In genomic region chr1:199550384-199551067, GRCh38 we compare ENCODE assay signal across 12 cellular contexts.
DNase-seq lines count a peak whose midpoint lies in the region; ATAC-seq, FAIRE-seq and TF ChIP-seq lines count a peak whose summit lies in the region.
"Had no signal": no experiment of that assay in that cellular context is flagged by ENCODE, and none has a peak within 500 bp of the region (broad histone marks: within the 10 kb centered on the region; RNA-seq: fewer than 3 reads in every experiment).

No MANE protein-coding gene starts in this region.

- no peaks in the 10 kb centered on the region for H3K4me1 Mint-ChIP-seq in astrocyte (ENCODE audit: low read depth, unreplicated experiment)
- no peaks in the 10 kb centered on the region for H3K4me1 Mint-ChIP-seq in activated naive CD8-positive, alpha-beta T cell treated with anti-CD3 and anti-CD28 coated beads for 36 hours

- H3K79me2 ChIP-seq in astrocyte (ENCODE audit: insufficient read depth, low read length) = no peaks in the 10 kb centered on the region

- H4K20me1 ChIP-seq in astrocyte (ENCODE audit: insufficient read depth, low read length) = no peaks in the 10 kb centered on the region

- 60% methylated on average over 4 of the region's 4 CpGs for WGBS in right cardiac atrium

- no peaks in the 10 kb centered on the region for H3K27me3 Mint-ChIP-seq in astrocyte (ENCODE audit: low read depth, unreplicated experiment)
- peaks cover 13% of the 10 kb centered on the region for H3K27me3 Mint-ChIP-seq in activated naive CD8-positive, alpha-beta T cell treated with anti-CD3 and anti-CD28 coated beads for 36 hours

- no peak overlapping the region for H2AFZ ChIP-seq in astrocyte (ENCODE audit: low read depth, low read length)

- DNase-seq in COLO829 (ENCODE audit: low spot score) (peak; percentile 23), LHCN-M2 (ENCODE audit: low read depth) (peak; percentile 20), astrocyte (ENCODE audit: low read depth) (peak; percentile 23), kidney epithelial cell (ENCODE audit: low read depth) (no peak), hippocampal formation (lab: John Stamatoyannopoulos, UW) (no peak), right cardiac atrium (no peak), UCSD-AML1 (lab: John Stamatoyannopoulos, UW; ENCODE audit: unreplicated experiment) (no peak)
- DNase-seq in activated naive CD8-positive, alpha-beta T cell treated with anti-CD3 and anti-CD28 coated beads for 36 hours = no peak
- DNase-seq: activated CD4-positive, alpha-beta T cell treated with anti-CD3 and anti-CD28 coated beads for 4 hours; activated gamma-delta T cell treated with Interleukin-2 at 50 U/mL for 16 hours had no signal

- no peak overlapping the region for H3K4me2 ChIP-seq in astrocyte (ENCODE audit: low read length)

- H3K4me3 ChIP-seq in astrocyte (ENCODE audit: insufficient read depth, low read depth, low read length) (no peak overlapping the region), kidney epithelial cell (ENCODE audit: low read depth, low read length) (no peak overlapping the region), right cardiac atrium (ENCODE audit: low read length) (no peak overlapping the region)
- H3K4me3 ChIP-seq: tibial nerve had no signal

- peak; percentile 26 for TF ChIP-seq CTCF in astrocyte (IDR thresholded peaks at IDR 0.05; ENCODE audit: insufficient read depth, low read depth, low read length)
- TF ChIP-seq CTCF in kidney epithelial cell (IDR thresholded peaks at IDR 0.05; ENCODE audit: insufficient read depth, low read length, poor library complexity, severe bottlenecking) = peak; percentile 40

- H3K27ac ChIP-seq in astrocyte (ENCODE audit: low read depth, low read length) = no peak overlapping the region
- H3K27ac ChIP-seq in right cardiac atrium (ENCODE audit: low read length) = no peak overlapping the region
- H3K27ac ChIP-seq: neutrophil, tibial nerve had no signal

- no peak for FAIRE-seq in astrocyte (lab: Jason Lieb, UNC)

- peaks cover 2% of the 10 kb centered on the region for H3K27me3 ChIP-seq in astrocyte (ENCODE audit: insufficient read depth, low read length)
- H3K27me3 ChIP-seq in kidney epithelial cell (ENCODE audit: control insufficient read depth, insufficient read depth, low read length) = no peaks in the 10 kb centered on the region
- no peaks in the 10 kb centered on the region for H3K27me3 ChIP-seq in right cardiac atrium (ENCODE audit: control insufficient read depth, insufficient read depth)
- H3K27me3 ChIP-seq: neutrophil, tibial nerve had no signal

- no peaks in the 10 kb centered on the region for H3K9me3 Mint-ChIP-seq in astrocyte (ENCODE audit: unreplicated experiment)
- H3K9me3 Mint-ChIP-seq in activated naive CD8-positive, alpha-beta T cell treated with anti-CD3 and anti-CD28 coated beads for 36 hours = no peaks in the 10 kb centered on the region

- ATAC-seq in right cardiac atrium = no peak

- H3K36me3 ChIP-seq in astrocyte (ENCODE audit: insufficient read depth, low read length) (no peaks in the 10 kb centered on the region), kidney epithelial cell (ENCODE audit: control insufficient read depth, insufficient read depth, low read length) (no peaks in the 10 kb centered on the region)
- H3K36me3 ChIP-seq: neutrophil, tibial nerve had no signal

- intact Hi-C loops in right cardiac atrium (cut with DNase I) = loop anchor here in 1 of 4 donors (10.0 kb wide), 1 partner anchor 776 kb away; no protein-coding TSS in a partner anchor

- no peak overlapping the region for H3K4me3 Mint-ChIP-seq in astrocyte (ENCODE audit: unreplicated experiment)
- H3K4me3 Mint-ChIP-seq in activated naive CD8-positive, alpha-beta T cell treated with anti-CD3 and anti-CD28 coated beads for 36 hours = no peak overlapping the region

- no peak overlapping the region for H3K27ac Mint-ChIP-seq in astrocyte (ENCODE audit: unreplicated experiment)
- no peak overlapping the region for H3K27ac Mint-ChIP-seq in activated naive CD8-positive, alpha-beta T cell treated with anti-CD3 and anti-CD28 coated beads for 36 hours

- H3K4me1 ChIP-seq in astrocyte (ENCODE audit: insufficient read depth, low read length) (peaks cover 10% of the 10 kb centered on the region), right cardiac atrium (ENCODE audit: control insufficient read depth, insufficient read depth, low read length) (no peaks in the 10 kb centered on the region)
- H3K4me1 ChIP-seq: tibial nerve had no signal

- H3K9me3 ChIP-seq in astrocyte (ENCODE audit: insufficient read depth, low read depth, low read length) (no peaks in the 10 kb centered on the region), right cardiac atrium (ENCODE audit: control insufficient read depth, low read length) (no peaks in the 10 kb centered on the region)
- H3K9me3 ChIP-seq: neutrophil, tibial nerve had no signal

- H3K36me3 Mint-ChIP-seq in astrocyte (ENCODE audit: low read depth, unreplicated experiment) = no peaks in the 10 kb centered on the region
- H3K36me3 Mint-ChIP-seq in activated naive CD8-positive, alpha-beta T cell treated with anti-CD3 and anti-CD28 coated beads for 36 hours = no peaks in the 10 kb centered on the region

- H3K9ac ChIP-seq in astrocyte (ENCODE audit: low read length) = no peak overlapping the region

Comparison
In these comparisons a context has a peak if more than half of its experiments do, and no peak if none do; other contexts are left out.
1. DNase-seq: peak in COLO829 (single experiment), LHCN-M2 (single experiment) and astrocyte (single experiment); none in kidney epithelial cell (single experiment), hippocampal formation (0 of 2), right cardiac atrium (0 of 3), activated naive CD8-positive, alpha-beta T cell treated with anti-CD3 and anti-CD28 coated beads for 36 hours (single experiment) and UCSD-AML1 (single experiment).